Comparison of ENCODE assay signal across 22 cellular contexts in genomic region chr11:75291741-75292140, GRCh38. TPM values are rescaled to one million over a fixed set of nuclear protein-coding genes. Genes with fewer than 3 reads are reported as not detected.
"Had no signal": no experiment of that assay in that cellular context is flagged by ENCODE, and none has a peak within 500 bp of the region (broad histone marks: within the 10 kb centered on the region; RNA-seq: fewer than 3 reads in every experiment).

No MANE protein-coding gene starts in this region.

- FAIRE-seq: endometrium, islet of Langerhans had no signal

- H3K36me3 ChIP-seq: gastrocnemius medialis, prostate gland, right lobe of liver had no signal

- H3K9me3 ChIP-seq: esophagus muscularis mucosa, gastrocnemius medialis, heart right ventricle, lower lobe of right lung, prostate gland, right lobe of liver, tibial artery had no signal

- DNase-seq: cortex of kidney; dorsolateral prefrontal cortex; effector CD8-positive, alpha-beta T cell; gastrocnemius medialis; heart right ventricle; hypothalamus; lower lobe of right lung; right lobe of liver; stimulated activated CD4-positive, alpha-beta T cell treated with anti-CD3 and anti-CD28 coated beads, Interleukin-4, amount 100 ng/mL, for 1 hour; stimulated activated CD8-positive, alpha-beta memory T cell treated with anti-CD3 and anti-CD28 coated beads, Interleukin-4, amount 100 ng/mL, for 48 hours; tibial artery had no signal

- ATAC-seq: gastrocnemius medialis; heart right ventricle; left lobe of liver; lower lobe of right lung; natural killer cell treated with Interleukin-12 subunit alpha and Interleukin-12 subunit beta and Interleukin-15 and Interleukin-18, amount 100 ng/mL, for 72 hours; right lobe of liver; stimulated activated memory B cell treated with anti-CD40 and anti-IgM and Interleukin-4, amounts not matched to agents 10 μg/mL and 1 μg/mL and 100 μg/mL, for 72 hours had no signal

- H3K27me3 ChIP-seq: dorsolateral prefrontal cortex, esophagus muscularis mucosa, gastrocnemius medialis, heart right ventricle, right lobe of liver had no signal

- H3K4me1 ChIP-seq: gastrocnemius medialis, parathyroid adenoma, right lobe of liver, tibial artery had no signal

- H3K9ac ChIP-seq: parathyroid adenoma had no signal

- H3K4me3 ChIP-seq: dorsolateral prefrontal cortex, esophagus muscularis mucosa, gastrocnemius medialis, heart right ventricle, lower lobe of right lung, prostate gland, right lobe of liver, tibial artery had no signal

- H3K27ac ChIP-seq: esophagus muscularis mucosa, gastrocnemius medialis, heart right ventricle, lower lobe of right lung, parathyroid adenoma, prostate gland, right lobe of liver, tibial artery had no signal

- H2AFZ ChIP-seq: parathyroid adenoma had no signal

RNA-seq across cellular contexts. Expression of gene TPBGL, which starts 51.2 kb away (rescaled TPM):
- total RNA-seq: fibroblast of villous mesenchyme, gastrocnemius medialis, left lobe of liver, myocyte, right lobe of liver, temporal lobe had no signal
